5 cellular contexts compared by ENCODE assay signal in the genomic region with DNA sequence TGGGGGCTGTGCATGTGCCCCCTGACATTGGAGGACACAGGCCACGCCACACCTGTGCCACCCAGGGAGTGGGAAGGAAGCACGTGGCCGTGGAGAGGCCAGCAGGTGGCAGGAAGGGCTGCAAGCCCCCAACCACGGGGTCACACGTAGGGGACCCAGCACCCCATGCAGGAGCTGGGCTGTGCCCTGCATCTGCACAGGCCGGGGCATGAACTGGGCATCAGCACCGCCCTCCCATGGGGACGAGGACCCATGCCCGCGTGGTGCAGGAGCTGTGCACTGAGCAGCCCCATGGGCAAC.
"Had no signal": no experiment of that assay in that cellular context is flagged by ENCODE, and none has a peak within 500 bp of the region (broad histone marks: within the 10 kb centered on the region; RNA-seq: fewer than 3 reads in every experiment).

No MANE protein-coding gene starts in this region.

- H3K9ac ChIP-seq: GM23248 had no signal

- H3K27ac ChIP-seq: GM23248 had no signal

- H3K4me3 ChIP-seq: GM23248 had no signal

- DNase-seq: GM23248, GOT3, H9, HCEC 1CT, KBM-7 had no signal

- H2AFZ ChIP-seq: GM23248 had no signal
